2 cellular contexts compared by ENCODE assay signal in the genomic region with DNA sequence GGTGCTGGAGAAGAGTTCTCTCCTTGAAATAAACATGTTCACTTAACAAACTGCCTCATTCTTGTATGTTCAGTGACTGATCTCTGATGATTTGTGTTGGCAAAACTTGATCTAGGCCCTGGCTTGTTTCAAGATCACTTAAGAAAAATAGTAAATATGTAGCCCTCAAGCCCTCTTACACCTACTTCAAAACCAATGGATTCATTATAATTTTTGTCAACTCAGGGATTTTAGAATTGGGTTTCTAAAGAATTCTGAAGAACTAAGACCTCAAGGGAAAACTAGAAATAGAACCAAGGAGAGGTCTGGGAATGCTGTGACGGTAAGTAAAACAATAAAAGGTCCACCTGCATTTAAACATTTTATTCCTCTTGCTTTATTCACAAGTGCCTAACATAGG.
TF ChIP-seq lines count a peak whose summit lies in the region.

No MANE protein-coding gene starts in this region.

TF ChIP-seq in HepG2, 621 proteins besides CTCF, POLR2A, EP300 and RAD21:
- TF ChIP-seq MAFK (conservative IDR thresholded peaks at IDR 0.05 in 1 of 2, IDR thresholded peaks at IDR 0.05 in 1 of 2; ENCODE audit: low read length in 2 of 2) (peak; percentile 81 to 92), PRDM10 (CRISPR knock-in tag; IDR thresholded peaks at IDR 0.05; ENCODE audit: low read depth) (no peak), MAFF (IDR thresholded peaks at IDR 0.05; ENCODE audit: low read depth, low read length) (peak; percentile 84), SMARCC2 (IDR thresholded peaks at IDR 0.05) (no peak)
- TF ChIP-seq, protein P1, sequence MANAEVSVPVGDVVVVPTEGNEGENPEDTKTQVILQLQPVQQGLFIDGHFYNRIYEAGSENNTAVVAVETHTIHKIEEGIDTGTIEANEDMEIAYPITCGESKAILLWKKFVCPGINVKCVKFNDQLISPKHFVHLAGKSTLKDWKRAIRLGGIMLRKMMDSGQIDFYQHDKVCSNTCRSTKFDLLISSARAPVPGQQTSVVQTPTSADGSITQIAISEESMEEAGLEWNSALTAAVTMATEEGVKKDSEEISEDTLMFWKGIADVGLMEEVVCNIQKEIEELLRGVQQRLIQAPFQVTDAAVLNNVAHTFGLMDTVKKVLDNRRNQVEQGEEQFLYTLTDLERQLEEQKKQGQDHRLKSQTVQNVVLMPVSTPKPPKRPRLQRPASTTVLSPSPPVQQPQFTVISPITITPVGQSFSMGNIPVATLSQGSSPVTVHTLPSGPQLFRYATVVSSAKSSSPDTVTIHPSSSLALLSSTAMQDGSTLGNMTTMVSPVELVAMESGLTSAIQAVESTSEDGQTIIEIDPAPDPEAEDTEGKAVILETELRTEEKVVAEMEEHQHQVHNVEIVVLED (CRISPR knock-in tag; IDR thresholded peaks at IDR 0.05; ENCODE audit: borderline replicate concordance) = no peak
- TF ChIP-seq, protein P2, sequence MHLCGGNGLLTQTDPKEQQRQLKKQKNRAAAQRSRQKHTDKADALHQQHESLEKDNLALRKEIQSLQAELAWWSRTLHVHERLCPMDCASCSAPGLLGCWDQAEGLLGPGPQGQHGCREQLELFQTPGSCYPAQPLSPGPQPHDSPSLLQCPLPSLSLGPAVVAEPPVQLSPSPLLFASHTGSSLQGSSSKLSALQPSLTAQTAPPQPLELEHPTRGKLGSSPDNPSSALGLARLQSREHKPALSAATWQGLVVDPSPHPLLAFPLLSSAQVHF (CRISPR knock-in tag; IDR thresholded peaks at IDR 0.05) = no peak

TF ChIP-seq in H1, 55 proteins besides CTCF, POLR2A, EP300 and RAD21:
- TF ChIP-seq GABPA (IDR thresholded peaks at IDR 0.05; ENCODE audit: borderline replicate concordance, insufficient read depth, low read length) (no peak), MAFK (IDR thresholded peaks at IDR 0.05; ENCODE audit: low read depth, low read length) (peak; percentile 51; the same call in 1 of the 2 replicates)
